ENCODE assay signal across 1 cellular context in the genomic region with DNA sequence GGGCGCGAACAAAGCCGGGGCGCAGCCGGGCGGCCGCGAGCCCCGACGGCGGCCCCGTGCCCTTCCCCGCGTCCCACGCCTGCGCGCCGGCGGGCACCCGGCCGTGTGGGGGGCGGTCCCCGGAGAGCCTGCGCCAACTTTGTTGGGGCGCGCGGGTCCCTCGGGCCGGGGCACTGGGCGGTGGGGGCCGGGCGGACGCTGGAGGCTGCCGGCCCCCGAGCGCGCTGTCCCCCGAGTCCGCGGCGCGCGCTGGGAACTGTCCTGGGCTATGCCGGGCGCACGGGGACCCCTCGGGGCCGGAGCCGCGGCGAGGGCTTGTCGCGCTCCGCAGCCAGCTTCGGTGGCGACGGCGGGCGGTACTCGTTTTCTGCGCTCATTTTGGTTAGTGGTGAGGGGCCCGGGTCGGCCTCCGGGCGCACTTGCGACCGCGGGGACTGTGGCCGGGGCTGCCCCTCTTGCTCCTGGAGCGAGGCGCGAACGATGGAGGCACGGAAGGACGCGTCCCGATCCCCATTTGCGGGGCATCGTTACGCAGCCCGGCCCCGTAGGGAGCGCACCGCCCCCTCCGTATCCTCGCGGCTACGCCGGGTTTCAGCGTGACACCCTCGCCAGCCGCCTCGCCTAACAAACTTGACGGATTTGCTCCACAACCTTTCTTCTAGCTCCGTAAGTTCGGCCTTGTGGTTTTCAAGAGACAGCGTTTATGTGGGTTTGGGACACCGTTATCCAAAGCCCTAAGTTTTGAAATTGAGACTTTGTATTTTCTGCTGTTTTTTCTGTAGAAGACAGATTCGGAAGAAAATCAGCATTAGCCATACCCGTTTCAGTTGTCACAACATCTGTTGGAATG.
TF ChIP-seq lines count a peak whose summit lies in the region.

No MANE protein-coding gene starts in this region.

TF ChIP-seq in K562, 482 proteins besides CTCF, POLR2A, EP300 and RAD21 (continued from another document):
- TF ChIP-seq, protein P1, sequence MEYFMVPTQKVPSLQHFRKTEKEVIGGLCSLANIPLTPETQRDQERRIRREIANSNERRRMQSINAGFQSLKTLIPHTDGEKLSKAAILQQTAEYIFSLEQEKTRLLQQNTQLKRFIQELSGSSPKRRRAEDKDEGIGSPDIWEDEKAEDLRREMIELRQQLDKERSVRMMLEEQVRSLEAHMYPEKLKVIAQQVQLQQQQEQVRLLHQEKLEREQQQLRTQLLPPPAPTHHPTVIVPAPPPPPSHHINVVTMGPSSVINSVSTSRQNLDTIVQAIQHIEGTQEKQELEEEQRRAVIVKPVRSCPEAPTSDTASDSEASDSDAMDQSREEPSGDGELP (CRISPR knock-in tag; IDR thresholded peaks at IDR 0.05; ENCODE audit: borderline replicate concordance) = peak; percentile 41; the same call in 1 of the 2 replicates
- no peak for TF ChIP-seq NUFIP1 (IDR thresholded peaks at IDR 0.05; ENCODE audit: partially characterized antibody)
- TF ChIP-seq ZNF23 (CRISPR knock-in tag; IDR thresholded peaks at IDR 0.05) = no peak
- no peak for TF ChIP-seq FOXA3 (CRISPR knock-in tag; conservative IDR thresholded peaks at IDR 0.05 in 1 of 2, IDR thresholded peaks at IDR 0.05 in 1 of 2)
- TF ChIP-seq YBX1 (IDR thresholded peaks at IDR 0.05) = no peak
- TF ChIP-seq, protein P2, sequence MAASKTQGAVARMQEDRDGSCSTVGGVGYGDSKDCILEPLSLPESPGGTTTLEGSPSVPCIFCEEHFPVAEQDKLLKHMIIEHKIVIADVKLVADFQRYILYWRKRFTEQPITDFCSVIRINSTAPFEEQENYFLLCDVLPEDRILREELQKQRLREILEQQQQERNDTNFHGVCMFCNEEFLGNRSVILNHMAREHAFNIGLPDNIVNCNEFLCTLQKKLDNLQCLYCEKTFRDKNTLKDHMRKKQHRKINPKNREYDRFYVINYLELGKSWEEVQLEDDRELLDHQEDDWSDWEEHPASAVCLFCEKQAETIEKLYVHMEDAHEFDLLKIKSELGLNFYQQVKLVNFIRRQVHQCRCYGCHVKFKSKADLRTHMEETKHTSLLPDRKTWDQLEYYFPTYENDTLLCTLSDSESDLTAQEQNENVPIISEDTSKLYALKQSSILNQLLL (CRISPR knock-in tag; IDR thresholded peaks at IDR 0.05; ENCODE audit: borderline replicate concordance) = no peak
- TF ChIP-seq, protein P3, sequence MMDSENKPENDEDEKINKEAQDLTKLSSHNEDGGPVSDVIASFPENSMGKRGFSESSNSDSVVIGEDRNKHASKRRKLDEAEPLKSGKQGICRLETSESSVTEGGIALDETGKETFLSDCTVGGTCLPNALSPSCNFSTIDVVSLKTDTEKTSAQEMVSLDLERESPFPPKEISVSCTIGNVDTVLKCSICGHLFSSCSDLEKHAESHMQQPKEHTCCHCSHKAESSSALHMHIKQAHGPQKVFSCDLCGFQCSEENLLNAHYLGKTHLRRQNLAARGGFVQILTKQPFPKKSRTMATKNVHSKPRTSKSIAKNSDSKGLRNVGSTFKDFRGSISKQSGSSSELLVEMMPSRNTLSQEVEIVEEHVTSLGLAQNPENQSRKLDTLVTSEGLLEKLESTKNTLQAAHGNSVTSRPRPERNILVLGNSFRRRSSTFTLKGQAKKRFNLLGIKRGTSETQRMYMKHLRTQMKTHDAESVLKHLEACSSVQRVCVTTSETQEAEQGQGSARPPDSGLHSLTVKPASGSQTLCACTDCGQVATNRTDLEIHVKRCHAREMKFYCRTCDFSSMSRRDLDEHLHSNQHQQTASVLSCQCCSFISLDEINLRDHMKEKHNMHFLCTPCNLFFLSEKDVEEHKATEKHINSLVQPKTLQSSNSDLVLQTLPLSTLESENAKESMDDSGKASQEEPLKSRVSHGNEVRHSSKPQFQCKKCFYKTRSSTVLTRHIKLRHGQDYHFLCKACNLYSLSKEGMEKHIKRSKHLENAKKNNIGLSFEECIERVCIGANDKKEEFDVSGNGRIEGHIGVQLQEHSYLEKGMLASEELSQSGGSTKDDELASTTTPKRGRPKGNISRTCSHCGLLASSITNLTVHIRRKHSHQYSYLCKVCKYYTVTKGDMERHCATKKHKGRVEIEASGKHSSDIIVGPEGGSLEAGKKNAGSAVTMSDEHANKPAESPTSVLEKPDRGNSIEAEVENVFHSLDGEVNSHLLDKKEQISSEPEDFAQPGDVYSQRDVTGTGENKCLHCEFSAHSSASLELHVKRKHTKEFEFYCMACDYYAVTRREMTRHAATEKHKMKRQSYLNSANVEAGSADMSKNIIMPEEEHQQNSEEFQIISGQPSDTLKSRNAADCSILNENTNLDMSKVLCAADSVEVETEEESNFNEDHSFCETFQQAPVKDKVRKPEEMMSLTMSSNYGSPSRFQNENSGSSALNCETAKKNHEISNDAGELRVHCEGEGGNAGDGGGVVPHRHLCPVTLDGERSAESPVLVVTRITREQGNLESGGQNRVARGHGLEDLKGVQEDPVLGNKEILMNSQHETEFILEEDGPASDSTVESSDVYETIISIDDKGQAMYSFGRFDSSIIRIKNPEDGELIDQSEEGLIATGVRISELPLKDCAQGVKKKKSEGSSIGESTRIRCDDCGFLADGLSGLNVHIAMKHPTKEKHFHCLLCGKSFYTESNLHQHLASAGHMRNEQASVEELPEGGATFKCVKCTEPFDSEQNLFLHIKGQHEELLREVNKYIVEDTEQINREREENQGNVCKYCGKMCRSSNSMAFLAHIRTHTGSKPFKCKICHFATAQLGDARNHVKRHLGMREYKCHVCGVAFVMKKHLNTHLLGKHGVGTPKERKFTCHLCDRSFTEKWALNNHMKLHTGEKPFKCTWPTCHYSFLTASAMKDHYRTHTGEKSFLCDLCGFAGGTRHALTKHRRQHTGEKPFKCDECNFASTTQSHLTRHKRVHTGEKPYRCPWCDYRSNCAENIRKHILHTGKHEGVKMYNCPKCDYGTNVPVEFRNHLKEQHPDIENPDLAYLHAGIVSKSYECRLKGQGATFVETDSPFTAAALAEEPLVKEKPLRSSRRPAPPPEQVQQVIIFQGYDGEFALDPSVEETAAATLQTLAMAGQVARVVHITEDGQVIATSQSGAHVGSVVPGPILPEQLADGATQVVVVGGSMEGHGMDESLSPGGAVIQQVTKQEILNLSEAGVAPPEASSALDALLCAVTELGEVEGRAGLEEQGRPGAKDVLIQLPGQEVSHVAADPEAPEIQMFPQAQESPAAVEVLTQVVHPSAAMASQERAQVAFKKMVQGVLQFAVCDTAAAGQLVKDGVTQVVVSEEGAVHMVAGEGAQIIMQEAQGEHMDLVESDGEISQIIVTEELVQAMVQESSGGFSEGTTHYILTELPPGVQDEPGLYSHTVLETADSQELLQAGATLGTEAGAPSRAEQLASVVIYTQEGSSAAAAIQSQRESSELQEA (IDR thresholded peaks at IDR 0.05; ENCODE audit: low read depth) = no peak
- TF ChIP-seq MAFF (IDR thresholded peaks at IDR 0.05; ENCODE audit: low read length) = no peak
- no peak for TF ChIP-seq CAMTA2 (CRISPR knock-in tag; conservative IDR thresholded peaks at IDR 0.05)
- TF ChIP-seq THRAP3 (IDR thresholded peaks at IDR 0.05; ENCODE audit: borderline replicate concordance) = no peak
- peak in 1 of 2 experiments; percentile 42; a peak in 3 of 4 replicates for TF ChIP-seq NRF1 (conservative IDR thresholded peaks at IDR 0.05 in 1 of 2, IDR thresholded peaks at IDR 0.05 in 1 of 2)
- peak; percentile 74 for TF ChIP-seq CTBP1 (IDR thresholded peaks at IDR 0.05; ENCODE audit: borderline replicate concordance)
- TF ChIP-seq ETV5 (CRISPR knock-in tag; IDR thresholded peaks at IDR 0.05; ENCODE audit: low read depth) = 0 out of 2 replicates have a peak, but pooled peaks have one; percentile 58
- TF ChIP-seq, protein P4, sequence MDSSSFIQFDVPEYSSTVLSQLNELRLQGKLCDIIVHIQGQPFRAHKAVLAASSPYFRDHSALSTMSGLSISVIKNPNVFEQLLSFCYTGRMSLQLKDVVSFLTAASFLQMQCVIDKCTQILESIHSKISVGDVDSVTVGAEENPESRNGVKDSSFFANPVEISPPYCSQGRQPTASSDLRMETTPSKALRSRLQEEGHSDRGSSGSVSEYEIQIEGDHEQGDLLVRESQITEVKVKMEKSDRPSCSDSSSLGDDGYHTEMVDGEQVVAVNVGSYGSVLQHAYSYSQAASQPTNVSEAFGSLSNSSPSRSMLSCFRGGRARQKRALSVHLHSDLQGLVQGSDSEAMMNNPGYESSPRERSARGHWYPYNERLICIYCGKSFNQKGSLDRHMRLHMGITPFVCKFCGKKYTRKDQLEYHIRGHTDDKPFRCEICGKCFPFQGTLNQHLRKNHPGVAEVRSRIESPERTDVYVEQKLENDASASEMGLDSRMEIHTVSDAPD (CRISPR knock-in tag; IDR thresholded peaks at IDR 0.05) = no peak
- TF ChIP-seq RCOR1 (IDR thresholded peaks at IDR 0.05; ENCODE audit: borderline replicate concordance in 1 of 2, low read depth in 2 of 2, low read length in 2 of 2) = 0 out of 4 replicates have a peak, but pooled peaks of 1 of the 2 experiments have one; percentile 46
- TF ChIP-seq MIER1 (IDR thresholded peaks at IDR 0.05; ENCODE audit: low read depth) = no peak
- TF ChIP-seq CBFA2T3 (IDR thresholded peaks at IDR 0.05) = no peak
- no peak for TF ChIP-seq ZNF232 (CRISPR knock-in tag; IDR thresholded peaks at IDR 0.05)
- peak; percentile 48 for TF ChIP-seq EGR1 (conservative IDR thresholded peaks at IDR 0.05)
- no peak for TF ChIP-seq BRCA1 (IDR thresholded peaks at IDR 0.05)
- no peak for TF ChIP-seq BRCA1 (CRISPR knock-in tag; IDR thresholded peaks at IDR 0.05)
- TF ChIP-seq ZFP1 (CRISPR knock-in tag; IDR thresholded peaks at IDR 0.05) = no peak
- TF ChIP-seq ZNF431 (CRISPR knock-in tag; IDR thresholded peaks at IDR 0.05) = no peak
- no peak for TF ChIP-seq SUPT5H (IDR thresholded peaks at IDR 0.05)
- TF ChIP-seq KDM4B (IDR thresholded peaks at IDR 0.05; ENCODE audit: borderline replicate concordance in 2 of 2, low read depth in 1 of 2) = no peak
- no peak for TF ChIP-seq SMARCA5 (IDR thresholded peaks at IDR 0.05)
- TF ChIP-seq SP2 (IDR thresholded peaks at IDR 0.05; ENCODE audit: extremely low read depth, low read depth, low read length, poor library complexity, severe bottlenecking) = no peak
- peak; percentile 9 for TF ChIP-seq PCBP1 (IDR thresholded peaks at IDR 0.05; ENCODE audit: low read depth, low read length, poor library complexity, severe bottlenecking)
- TF ChIP-seq, protein P5, sequence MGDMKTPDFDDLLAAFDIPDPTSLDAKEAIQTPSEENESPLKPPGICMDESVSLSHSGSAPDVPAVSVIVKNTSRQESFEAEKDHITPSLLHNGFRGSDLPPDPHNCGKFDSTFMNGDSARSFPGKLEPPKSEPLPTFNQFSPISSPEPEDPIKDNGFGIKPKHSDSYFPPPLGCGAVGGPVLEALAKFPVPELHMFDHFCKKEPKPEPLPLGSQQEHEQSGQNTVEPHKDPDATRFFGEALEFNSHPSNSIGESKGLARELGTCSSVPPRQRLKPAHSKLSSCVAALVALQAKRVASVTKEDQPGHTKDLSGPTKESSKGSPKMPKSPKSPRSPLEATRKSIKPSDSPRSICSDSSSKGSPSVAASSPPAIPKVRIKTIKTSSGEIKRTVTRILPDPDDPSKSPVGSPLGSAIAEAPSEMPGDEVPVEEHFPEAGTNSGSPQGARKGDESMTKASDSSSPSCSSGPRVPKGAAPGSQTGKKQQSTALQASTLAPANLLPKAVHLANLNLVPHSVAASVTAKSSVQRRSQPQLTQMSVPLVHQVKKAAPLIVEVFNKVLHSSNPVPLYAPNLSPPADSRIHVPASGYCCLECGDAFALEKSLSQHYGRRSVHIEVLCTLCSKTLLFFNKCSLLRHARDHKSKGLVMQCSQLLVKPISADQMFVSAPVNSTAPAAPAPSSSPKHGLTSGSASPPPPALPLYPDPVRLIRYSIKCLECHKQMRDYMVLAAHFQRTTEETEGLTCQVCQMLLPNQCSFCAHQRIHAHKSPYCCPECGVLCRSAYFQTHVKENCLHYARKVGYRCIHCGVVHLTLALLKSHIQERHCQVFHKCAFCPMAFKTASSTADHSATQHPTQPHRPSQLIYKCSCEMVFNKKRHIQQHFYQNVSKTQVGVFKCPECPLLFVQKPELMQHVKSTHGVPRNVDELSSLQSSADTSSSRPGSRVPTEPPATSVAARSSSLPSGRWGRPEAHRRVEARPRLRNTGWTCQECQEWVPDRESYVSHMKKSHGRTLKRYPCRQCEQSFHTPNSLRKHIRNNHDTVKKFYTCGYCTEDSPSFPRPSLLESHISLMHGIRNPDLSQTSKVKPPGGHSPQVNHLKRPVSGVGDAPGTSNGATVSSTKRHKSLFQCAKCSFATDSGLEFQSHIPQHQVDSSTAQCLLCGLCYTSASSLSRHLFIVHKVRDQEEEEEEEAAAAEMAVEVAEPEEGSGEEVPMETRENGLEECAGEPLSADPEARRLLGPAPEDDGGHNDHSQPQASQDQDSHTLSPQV (IDR thresholded peaks at IDR 0.05) = 0 out of 2 replicates have a peak, but pooled peaks have one; percentile 36
